Comparison of ENCODE assay signal across 8 cellular contexts in genomic region chr22:23893446-23893956, GRCh38. TPM values are rescaled to one million over a fixed set of nuclear protein-coding genes. Genes with fewer than 3 reads are reported as not detected.
A peak's percentile ranks its signal among the peaks of the same experiment; 100 is the strongest.
DNase-seq lines count a peak whose midpoint lies in the region; ATAC-seq and TF ChIP-seq lines count a peak whose summit lies in the region.

No MANE protein-coding gene starts in this region.

- TF ChIP-seq CTCF in VCaP (conservative IDR thresholded peaks at IDR 0.05), result no peak
- TF ChIP-seq CTCF in foreskin keratinocyte (conservative IDR thresholded peaks at IDR 0.05), result no peak

- peaks cover 2% of the 10 kb centered on the region for H3K4me1 ChIP-seq in foreskin keratinocyte

- H3K4me3 ChIP-seq in skeletal muscle cell (ENCODE audit: low read depth, low read length), result peak overlapping the region; percentile 75

- no peak for DNase-seq in foreskin keratinocyte
- DNase-seq in skeletal muscle cell (ENCODE audit: low read depth), result no peak
- DNase-seq in NAMALWA (ENCODE audit: low spot score), result no peak
- DNase-seq in stimulated activated CD4-positive, alpha-beta T cell treated with anti-CD3 and anti-CD28 coated beads, Interleukin-2, amount 100 ng/mL, for 24 hours, result no peak
- DNase-seq in activated CD8-positive, alpha-beta memory T cell treated with anti-CD3 and anti-CD28 coated beads for 24 hours, result no peak

- H3K27ac ChIP-seq in VCaP (peak overlapping the region; percentile 95), foreskin keratinocyte (peak overlapping the region; percentile 57)

- no peaks in the 10 kb centered on the region for H3K27me3 ChIP-seq in foreskin keratinocyte

- ATAC-seq in GM19438 (IDR thresholded peaks at IDR 0.05; ENCODE audit: low read depth, unreplicated experiment), result peak; percentile 2
- ATAC-seq in foreskin keratinocyte, result no peak
- no peak for ATAC-seq in HG02571 (IDR thresholded peaks at IDR 0.05; ENCODE audit: unreplicated experiment)

RNA-seq across cellular contexts. Expression of gene MIF, which starts 0.7 kb away (rescaled TPM):
- 887 and 900 TPM in 2 replicates for total RNA-seq in foreskin keratinocyte
- polyA plus RNA-seq in foreskin keratinocyte, result 995 and 1,070 TPM in 2 replicates

RNA-seq across cellular contexts. Expression of gene SLC2A11, which starts 35.8 kb away (rescaled TPM):
- 3.2 and 3.9 TPM in 2 replicates for total RNA-seq in foreskin keratinocyte
- 2.7 and 3.3 TPM in 2 replicates for polyA plus RNA-seq in foreskin keratinocyte

RNA-seq across cellular contexts. Expression of gene DERL3, which starts 54.7 kb away (rescaled TPM):
- 1.9 and 3.5 TPM in 2 replicates for total RNA-seq in foreskin keratinocyte
- 3.3 and 3.6 TPM in 2 replicates for polyA plus RNA-seq in foreskin keratinocyte
